In the genomic region with DNA sequence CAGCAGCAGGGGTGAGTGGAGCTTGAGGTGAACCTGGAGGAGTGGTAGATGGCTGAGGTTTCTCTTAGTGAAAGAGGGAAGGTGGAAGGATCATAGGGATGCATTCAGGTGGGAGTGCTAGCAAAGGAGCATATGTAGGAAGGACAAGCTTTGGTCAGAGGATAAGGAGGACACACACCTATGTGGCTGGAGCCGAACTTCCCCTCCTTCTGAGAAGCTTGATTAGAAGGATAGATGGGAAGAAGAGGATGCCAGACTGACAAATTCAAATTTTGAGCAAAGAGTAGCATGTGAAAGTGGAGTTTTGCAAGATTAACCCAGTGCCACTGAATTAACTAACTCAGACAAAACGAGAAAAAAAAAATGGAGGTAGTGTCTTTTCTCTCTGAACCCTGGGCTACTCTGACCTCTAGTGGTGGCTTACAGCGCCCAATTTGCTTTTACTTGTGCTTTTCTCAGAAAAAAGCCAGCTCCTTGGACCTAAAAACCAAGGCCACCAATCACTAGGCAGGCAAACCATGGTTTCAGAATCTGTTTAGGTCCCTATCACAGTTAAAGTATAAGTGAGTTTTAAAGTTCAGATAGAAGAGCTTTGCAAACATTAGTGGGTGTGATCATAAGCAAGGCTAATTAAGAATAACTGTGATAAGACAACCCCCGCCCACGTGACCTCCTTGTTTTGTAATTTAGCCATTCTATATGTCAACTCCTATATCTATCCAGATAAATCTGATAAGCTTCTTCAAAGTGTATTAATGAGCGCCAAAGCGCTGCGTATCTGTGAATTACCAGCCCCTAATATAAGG, we compare ENCODE assay signal across 9 cellular contexts. TPM values are rescaled to one million over a fixed set of nuclear protein-coding genes. Genes with fewer than 3 reads are reported as not detected.
DNase-seq lines count a peak whose midpoint lies in the region; ATAC-seq, FAIRE-seq and TF ChIP-seq lines count a peak whose summit lies in the region.
"Had no signal": no experiment of that assay in that cellular context is flagged by ENCODE, and none has a peak within 500 bp of the region (broad histone marks: within the 10 kb centered on the region; RNA-seq: fewer than 3 reads in every experiment).

No MANE protein-coding gene starts in this region.

- peak; percentile 74 for ATAC-seq in K562
- ATAC-seq in GM18517 (IDR thresholded peaks at IDR 0.05; ENCODE audit: unreplicated experiment): no peak

- WGBS in K562 (ENCODE audit: insufficient coverage, low coverage, missing lambda C conversion rate): 7% methylated on average over 7 of the region's 8 CpGs

- TF ChIP-seq CTCF in K562 (IDR thresholded peaks at IDR 0.05 in 2 of 3, conservative IDR thresholded peaks at IDR 0.05 in 1 of 3; ENCODE audit: insufficient read depth in 2 of 3, low read depth in 1 of 3, low read length in 3 of 3): peak; percentile 58 to 76 (median 76)

- TF ChIP-seq EP300 in K562 (IDR thresholded peaks at IDR 0.05; ENCODE audit: low read length): no peak

- H3K4me2 ChIP-seq in K562 (ENCODE audit: insufficient read depth, low read length): peak overlapping the region; percentile 29; the same call in 1 of the 2 replicates

- peaks cover 0 to 11% of the 10 kb centered on the region in 2 experiments; a peak in 1 of 5 replicates for H3K27me3 ChIP-seq in K562 (ENCODE audit: control insufficient read depth in 2 of 2, insufficient read depth in 2 of 2, low read length in 2 of 2)

- H3K9ac ChIP-seq in K562 (ENCODE audit: insufficient read depth in 1 of 2, low read depth in 2 of 2, low read length in 2 of 2): no peak overlapping the region

- intact Hi-C loops in K562 (cut with micrococcal nuclease): loop anchor here (2.0 to 5.0 kb wide), 3 partner anchors 187 to 425 kb away; partner anchors contain the start of gene APOLD1

- POLR2A ChIA-PET in K562 (lab: Yijun Ruan, JAX): interaction anchor here (0.7 kb wide), 1 partner anchor 488 kb away, joined by 3 read pairs; no protein-coding TSS in a partner anchor

- H4K20me1 ChIP-seq in K562 (replicated peaks; ENCODE audit: control insufficient read depth, insufficient read depth, low read length): no peaks in the 10 kb centered on the region

- H3K9me3 ChIP-seq in K562 (replicated peaks; ENCODE audit: control insufficient read depth, insufficient read depth, low read depth, low read length): no peaks in the 10 kb centered on the region

- H3K36me3 ChIP-seq in K562 (ENCODE audit: control insufficient read depth, insufficient read depth, low read length): no peaks in the 10 kb centered on the region

- H3K79me2 ChIP-seq in K562 (ENCODE audit: control insufficient read depth, insufficient read depth, low read length): no peaks in the 10 kb centered on the region

- H3K4me3 ChIP-seq in K562: no peak overlapping the region
- H3K4me3 ChIP-seq: skin epidermis had no signal

- peak; percentile 59 to 71 for TF ChIP-seq RAD21 in K562 (CRISPR knock-in tag; conservative IDR thresholded peaks at IDR 0.05 in 1 of 2, IDR thresholded peaks at IDR 0.05 in 1 of 2)

- peak; percentile 11 to 22 for DNase-seq in SHP77 (lab: John Stamatoyannopoulos, UW)
- no peak for DNase-seq in SHP77 treated with DMSO at 0.1 percent for 48 hours (lab: John Stamatoyannopoulos, UW)
- peak; percentile 41 for DNase-seq in NCI-H2029 (lab: John Stamatoyannopoulos, UW)
- DNase-seq in K562 (ENCODE audit: extremely low read depth in 1 of 4, low spot score in 3 of 4): peak; percentile 39 to 62 (median 42)
- peak; percentile 83 for DNase-seq in islet precursor cell
- peak; percentile 63 for DNase-seq in stimulated activated CD4-positive, alpha-beta T cell treated with anti-CD3 and anti-CD28 coated beads, Interleukin-1b, Interleukin-23, amount 100 ng/mL, for 48 hours

- no peak overlapping the region for H3K27ac ChIP-seq in K562 (ENCODE audit: extremely low read depth, low read depth, low read length)

- H3K9me1 ChIP-seq in K562 (ENCODE audit: control insufficient read depth, insufficient read depth, low read length): no peaks in the 10 kb centered on the region

- CTCF ChIA-PET in K562 (lab: Yijun Ruan, JAX; ENCODE audit: low intra/inter-chr PET ratio): interaction anchor here (1.4 kb wide), 1 partner anchor 296 kb away, joined by 5 read pairs; no protein-coding TSS in a partner anchor

- H2AFZ ChIP-seq in K562 (ENCODE audit: low read depth, low read length): peak overlapping the region; percentile 37

- no peak for TF ChIP-seq POLR2A in K562 (conservative IDR thresholded peaks at IDR 0.05)

- BruUV-seq in K562 (replicated peaks; lab: Mats Ljungman, UMichigan): no TSS peak

- FAIRE-seq in TTC549 (lab: Jason Lieb, UNC) (peak; percentile 66), K562 (lab: Jason Lieb, UNC) (peak; percentile 73)

- in situ Hi-C loops in K562 (cut with MboI): loop anchor here (5.0 to 25.0 kb wide), 2 partner anchors 200 to 295 kb away; partner anchors contain the start of gene HEBP1

- no peaks in the 10 kb centered on the region for H3K4me1 ChIP-seq in K562 (replicated peaks in 1 of 2; ENCODE audit: control insufficient read depth in 2 of 2, insufficient read depth in 2 of 2, low read length in 2 of 2)

TF ChIP-seq in K562, 482 proteins besides CTCF, POLR2A, EP300 and RAD21 (continues in another document):
- TF ChIP-seq TBL1XR1 (IDR thresholded peaks at IDR 0.05; ENCODE audit: low read length in 2 of 2) (no peak), ZNF785 (CRISPR knock-in tag; IDR thresholded peaks at IDR 0.05) (no peak), PTTG1 (tag; IDR thresholded peaks at IDR 0.05; ENCODE audit: low read depth) (no peak), ZNF395 (CRISPR knock-in tag; IDR thresholded peaks at IDR 0.05) (no peak), AFF4 (CRISPR knock-in tag; IDR thresholded peaks at IDR 0.05) (no peak)

RNA-seq across cellular contexts. Expression of gene EMP1, which starts 15.5 kb away (rescaled TPM):
- not detected in 2 replicates for total RNA-seq in K562 (2011; cell fraction: chromatin; rRNA removed; ENCODE audit: low replicate concordance)
- total RNA-seq in K562 (2011; cell fraction: nucleolus; rRNA removed): 0.17 TPM in 1 of 2 replicates, not detected in the other
- total RNA-seq in K562 (2011; cell fraction: nucleoplasm; rRNA removed): not detected in 2 replicates
- total RNA-seq in K562 (2014; rRNA removed) (not detected in 2 replicates), K562 (2014; rRNA removed; fragmentation: Illumina TruSeq; extraction: Trizol) (not detected in 2 replicates), K562 (2015; rRNA removed; fragmentation: Illumina TruSeq; extraction: Trizol) (not detected in 2 replicates), K562 (2021) (0.47 and 0.60 TPM in 2 replicates)
- polyA plus RNA-seq in K562 (2011; rRNA removed) (0.10 and 0.12 TPM in 2 replicates), K562 (2014; fragmentation: Illumina TruSeq; extraction: Trizol) (not detected in 2 replicates), K562 (2014; fragmentation: Nextera tagmentation; extraction: Ambion mirVana) (not detected), K562 (2014; rRNA removed) (0.03 TPM in 1 of 2 replicates, not detected in the other)
- 0.18 TPM in 1 of 2 replicates, not detected in the other for polyA plus RNA-seq in K562 (2011; cell fraction: cytosol; rRNA removed)
- polyA plus RNA-seq in K562 (2011; cell fraction: nucleus; rRNA removed): 0.20 and 0.31 TPM in 2 replicates
- 0.24 TPM in 1 of 2 replicates, not detected in the other for polyA plus RNA-seq in K562 (2012)
- polyA minus RNA-seq in K562 (2011; rRNA and poly(A)+ RNA removed): 0.54 TPM in 1 of 2 replicates, not detected in the other
- polyA minus RNA-seq in K562 (2011; cell fraction: cytosol; rRNA and poly(A)+ RNA removed): not detected in 2 replicates
- polyA minus RNA-seq in K562 (2011; cell fraction: nucleus; rRNA and poly(A)+ RNA removed): 0.11 and 0.27 TPM in 2 replicates
